In genomic region chr11:124812876-124813275, GRCh38 we compare ENCODE assay signal across 1 cellular context.
TF ChIP-seq lines count a peak whose summit lies in the region.

No MANE protein-coding gene starts in this region.

TF ChIP-seq in SK-N-SH, 30 proteins besides CTCF, POLR2A, EP300 and RAD21:
- TF ChIP-seq, protein P1, sequence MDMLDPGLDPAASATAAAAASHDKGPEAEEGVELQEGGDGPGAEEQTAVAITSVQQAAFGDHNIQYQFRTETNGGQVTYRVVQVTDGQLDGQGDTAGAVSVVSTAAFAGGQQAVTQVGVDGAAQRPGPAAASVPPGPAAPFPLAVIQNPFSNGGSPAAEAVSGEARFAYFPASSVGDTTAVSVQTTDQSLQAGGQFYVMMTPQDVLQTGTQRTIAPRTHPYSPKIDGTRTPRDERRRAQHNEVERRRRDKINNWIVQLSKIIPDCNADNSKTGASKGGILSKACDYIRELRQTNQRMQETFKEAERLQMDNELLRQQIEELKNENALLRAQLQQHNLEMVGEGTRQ (IDR thresholded peaks at IDR 0.05; ENCODE audit: borderline replicate concordance, low read depth, low read length): no peak
- TF ChIP-seq, protein P2, sequence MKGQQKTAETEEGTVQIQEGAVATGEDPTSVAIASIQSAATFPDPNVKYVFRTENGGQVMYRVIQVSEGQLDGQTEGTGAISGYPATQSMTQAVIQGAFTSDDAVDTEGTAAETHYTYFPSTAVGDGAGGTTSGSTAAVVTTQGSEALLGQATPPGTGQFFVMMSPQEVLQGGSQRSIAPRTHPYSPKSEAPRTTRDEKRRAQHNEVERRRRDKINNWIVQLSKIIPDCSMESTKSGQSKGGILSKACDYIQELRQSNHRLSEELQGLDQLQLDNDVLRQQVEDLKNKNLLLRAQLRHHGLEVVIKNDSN (IDR thresholded peaks at IDR 0.05; ENCODE audit: borderline replicate concordance, low read depth): no peak
- TF ChIP-seq TCF12 (IDR thresholded peaks at IDR 0.05) (peak; percentile 45), TEAD4 (IDR thresholded peaks at IDR 0.05; ENCODE audit: borderline replicate concordance, insufficient read depth) (no peak), NRF1 (IDR thresholded peaks at IDR 0.05; ENCODE audit: low read depth, low read length) (no peak), NFIC (IDR thresholded peaks at IDR 0.05; ENCODE audit: borderline replicate concordance) (peak; percentile 56; the same call in 1 of the 2 replicates), ELF1 (IDR thresholded peaks at IDR 0.05) (no peak), SMC3 (IDR thresholded peaks at IDR 0.05; ENCODE audit: low read depth, low read length) (no peak), FOXJ3 (CRISPR knock-in tag; IDR thresholded peaks at IDR 0.05) (no peak), JUND (IDR thresholded peaks at IDR 0.05) (0 out of 2 replicates have a peak, but pooled peaks have one; percentile 21), EZH2phosphoT487 (IDR thresholded peaks at IDR 0.05; ENCODE audit: borderline replicate concordance, low read depth) (no peak), POLR2AphosphoS5 (IDR thresholded peaks at IDR 0.05; ENCODE audit: low read depth, low read length) (no peak)
- TF ChIP-seq, protein P3, sequence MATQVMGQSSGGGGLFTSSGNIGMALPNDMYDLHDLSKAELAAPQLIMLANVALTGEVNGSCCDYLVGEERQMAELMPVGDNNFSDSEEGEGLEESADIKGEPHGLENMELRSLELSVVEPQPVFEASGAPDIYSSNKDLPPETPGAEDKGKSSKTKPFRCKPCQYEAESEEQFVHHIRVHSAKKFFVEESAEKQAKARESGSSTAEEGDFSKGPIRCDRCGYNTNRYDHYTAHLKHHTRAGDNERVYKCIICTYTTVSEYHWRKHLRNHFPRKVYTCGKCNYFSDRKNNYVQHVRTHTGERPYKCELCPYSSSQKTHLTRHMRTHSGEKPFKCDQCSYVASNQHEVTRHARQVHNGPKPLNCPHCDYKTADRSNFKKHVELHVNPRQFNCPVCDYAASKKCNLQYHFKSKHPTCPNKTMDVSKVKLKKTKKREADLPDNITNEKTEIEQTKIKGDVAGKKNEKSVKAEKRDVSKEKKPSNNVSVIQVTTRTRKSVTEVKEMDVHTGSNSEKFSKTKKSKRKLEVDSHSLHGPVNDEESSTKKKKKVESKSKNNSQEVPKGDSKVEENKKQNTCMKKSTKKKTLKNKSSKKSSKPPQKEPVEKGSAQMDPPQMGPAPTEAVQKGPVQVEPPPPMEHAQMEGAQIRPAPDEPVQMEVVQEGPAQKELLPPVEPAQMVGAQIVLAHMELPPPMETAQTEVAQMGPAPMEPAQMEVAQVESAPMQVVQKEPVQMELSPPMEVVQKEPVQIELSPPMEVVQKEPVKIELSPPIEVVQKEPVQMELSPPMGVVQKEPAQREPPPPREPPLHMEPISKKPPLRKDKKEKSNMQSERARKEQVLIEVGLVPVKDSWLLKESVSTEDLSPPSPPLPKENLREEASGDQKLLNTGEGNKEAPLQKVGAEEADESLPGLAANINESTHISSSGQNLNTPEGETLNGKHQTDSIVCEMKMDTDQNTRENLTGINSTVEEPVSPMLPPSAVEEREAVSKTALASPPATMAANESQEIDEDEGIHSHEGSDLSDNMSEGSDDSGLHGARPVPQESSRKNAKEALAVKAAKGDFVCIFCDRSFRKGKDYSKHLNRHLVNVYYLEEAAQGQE (IDR thresholded peaks at IDR 0.05; ENCODE audit: low read depth, low read length): no peak
